21 cellular contexts compared by ENCODE assay signal in the genomic region with DNA sequence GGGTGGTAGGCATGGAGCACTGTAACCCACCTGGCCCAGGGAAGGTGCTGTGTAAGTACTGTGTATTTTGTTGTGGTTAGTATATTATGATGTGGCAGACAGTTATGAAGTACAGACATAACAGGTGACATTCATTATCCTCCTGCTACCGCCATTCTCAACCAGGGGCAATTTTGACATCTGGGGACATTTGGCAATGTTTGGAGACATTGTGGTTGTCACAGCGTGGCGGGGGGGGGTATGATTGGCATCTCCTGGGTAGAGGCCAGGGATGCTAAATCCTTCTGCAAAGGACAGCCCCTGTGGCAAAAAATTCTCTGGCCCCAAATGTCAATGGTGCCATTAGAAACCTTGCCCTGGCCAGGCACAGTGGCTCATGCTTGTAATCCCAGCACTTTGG.
"Had no signal": no experiment of that assay in that cellular context is flagged by ENCODE, and none has a peak within 500 bp of the region (broad histone marks: within the 10 kb centered on the region; RNA-seq: fewer than 3 reads in every experiment).

No MANE protein-coding gene starts in this region.

- H3K27ac Mint-ChIP-seq: activated naive CD4-positive, alpha-beta T cell treated with anti-CD3 and anti-CD28 coated beads, Interleukin-2, amount 50 U/mL, for 72 hours; activated T-cell treated with anti-CD3 and anti-CD28 coated beads, Interleukin-2, amount 50 U/mL, for 24 hours; activated T-helper 17 cell treated with anti-CD3 and anti-CD28 coated beads, Interleukin-2, amount 50 U/mL, for 72 hours; nephron progenitor cell had no signal

- DNase-seq: activated CD4-positive, alpha-beta T cell treated with anti-CD3 and anti-CD28 coated beads for 1 hour; activated CD4-positive, alpha-beta T cell treated with anti-CD3 and anti-CD28 coated beads, Interleukin-2, amount 50 U/mL, for 4 hours; activated CD8-positive, alpha-beta memory T cell treated with anti-CD3 and anti-CD28 coated beads for 24 hours; activated CD8-positive, alpha-beta memory T cell treated with anti-CD3 and anti-CD28 coated beads, Interleukin-2, amount 50 U/mL, for 4 hours; activated T-cell treated with anti-CD3 and anti-CD28 coated beads, Interleukin-2, amount 50 U/mL, for 24 hours; cerebellar nuclear complex; hippocampal formation; kidney glomerular epithelial cell; left lung; nephron progenitor cell; nucleus accumbens; sigmoid colon; stimulated activated CD4-positive, alpha-beta T cell treated with anti-CD3 and anti-CD28 coated beads, Interleukin-4, amount 100 ng/mL, for 24 hours; stimulated activated naive CD8-positive, alpha-beta T cell treated with anti-CD3 and anti-CD28 coated beads, Interleukin-15, Interleukin-2, amounts not matched to agents 100 U/mL and 50 U/mL, for 24 hours; thyroid gland; upper lobe of right lung had no signal

- H3K4me1 ChIP-seq: left lung, thyroid gland, upper lobe of right lung had no signal

- H3K36me3 Mint-ChIP-seq: activated naive CD4-positive, alpha-beta T cell treated with anti-CD3 and anti-CD28 coated beads, Interleukin-2, amount 50 U/mL, for 72 hours had no signal

- H3K4me1 Mint-ChIP-seq: activated T-helper 17 cell treated with anti-CD3 and anti-CD28 coated beads, Interleukin-2, amount 50 U/mL, for 72 hours had no signal

- H3K27ac ChIP-seq: coronary artery, left lung, thyroid gland, upper lobe of right lung had no signal

- H3K9me3 ChIP-seq: esophagus muscularis mucosa, left lung, sigmoid colon, thyroid gland, upper lobe of right lung had no signal

- H3K4me3 Mint-ChIP-seq: activated T-cell treated with anti-CD3 and anti-CD28 coated beads, Interleukin-2, amount 50 U/mL, for 24 hours; activated T-helper 17 cell treated with anti-CD3 and anti-CD28 coated beads, Interleukin-2, amount 50 U/mL, for 72 hours; nephron progenitor cell had no signal

- H3K27me3 ChIP-seq: esophagus muscularis mucosa, left lung, sigmoid colon, thyroid gland, upper lobe of right lung had no signal

- ATAC-seq: activated T-helper 17 cell treated with anti-CD3 and anti-CD28 coated beads, Interleukin-2, amount 50 U/mL, for 72 hours; left lung; stimulated activated naive CD8-positive, alpha-beta T cell treated with anti-CD3 and anti-CD28 coated beads, Interleukin-15, Interleukin-2, amounts not matched to agents 100 U/mL and 50 U/mL, for 24 hours; upper lobe of right lung had no signal

- H3K4me3 ChIP-seq: coronary artery, esophagus muscularis mucosa, left lung, lung, sigmoid colon, thyroid gland, upper lobe of right lung had no signal

- H3K27me3 Mint-ChIP-seq: activated T-cell treated with anti-CD3 and anti-CD28 coated beads, Interleukin-2, amount 50 U/mL, for 24 hours; activated T-helper 17 cell treated with anti-CD3 and anti-CD28 coated beads, Interleukin-2, amount 50 U/mL, for 72 hours had no signal

- H3K9me3 Mint-ChIP-seq: activated naive CD4-positive, alpha-beta T cell treated with anti-CD3 and anti-CD28 coated beads, Interleukin-2, amount 50 U/mL, for 72 hours; activated T-cell treated with anti-CD3 and anti-CD28 coated beads, Interleukin-2, amount 50 U/mL, for 24 hours; activated T-helper 17 cell treated with anti-CD3 and anti-CD28 coated beads, Interleukin-2, amount 50 U/mL, for 72 hours; nephron progenitor cell had no signal
